Comparison of ENCODE assay signal across 16 cellular contexts in the genomic region with DNA sequence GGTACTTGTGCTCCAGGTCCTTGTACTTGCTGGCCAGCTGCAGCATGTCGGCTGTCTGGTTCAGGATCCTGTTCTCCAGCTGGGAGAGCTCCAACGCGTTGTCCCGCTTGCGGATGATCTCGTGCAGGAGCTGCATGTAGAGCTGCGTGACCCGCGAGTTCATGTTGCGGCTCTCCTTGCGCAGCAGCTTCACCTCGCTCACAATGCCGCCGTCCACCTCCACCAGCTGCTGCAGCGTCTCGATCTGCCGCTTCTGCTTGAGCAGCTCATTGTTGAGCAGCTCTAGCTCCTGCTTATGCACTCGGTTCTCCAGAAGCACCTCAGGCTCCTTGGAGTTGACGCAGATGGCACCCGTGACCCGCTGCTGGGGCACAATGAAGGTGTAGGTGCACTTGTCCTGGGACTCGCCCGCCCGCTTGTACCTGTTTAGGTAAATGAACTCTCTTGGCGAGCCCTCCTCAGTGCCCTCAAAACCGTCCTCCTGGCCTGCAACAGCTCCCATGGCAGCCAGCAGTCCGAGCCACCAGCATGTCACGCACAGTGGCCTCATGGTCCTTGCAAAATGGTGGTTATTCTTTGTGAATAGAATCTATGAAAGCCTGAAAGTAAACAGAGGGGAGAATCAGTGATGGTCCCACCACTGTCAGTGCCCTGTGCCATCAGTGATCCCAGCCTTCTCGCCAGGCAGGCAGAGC. TPM values are rescaled to one million over a fixed set of nuclear protein-coding genes. Genes with fewer than 3 reads are reported as not detected.
DNase-seq lines count a peak whose midpoint lies in the region; ATAC-seq, FAIRE-seq and TF ChIP-seq lines count a peak whose summit lies in the region.
"Had no signal": no experiment of that assay in that cellular context is flagged by ENCODE, and none has a peak within 500 bp of the region (broad histone marks: within the 10 kb centered on the region; RNA-seq: fewer than 3 reads in every experiment).

No MANE protein-coding gene starts in this region.

- H2AFZ ChIP-seq in HepG2 (ENCODE audit: low read length): no peak overlapping the region
- H2AFZ ChIP-seq: GM23248 had no signal

- H3K9me3 ChIP-seq in HepG2 (ENCODE audit: low read length): no peaks in the 10 kb centered on the region
- H3K9me3 ChIP-seq in right lobe of liver: no peaks in the 10 kb centered on the region
- no peaks in the 10 kb centered on the region for H3K9me3 ChIP-seq in muscle layer of colon (ENCODE audit: low read length)
- H3K9me3 ChIP-seq in stomach: no peaks in the 10 kb centered on the region

- TF ChIP-seq EP300 in HepG2 (IDR thresholded peaks at IDR 0.05; ENCODE audit: low read depth in 2 of 2, low read length in 2 of 2) (no peak), HepG2 (CRISPR knock-in tag; IDR thresholded peaks at IDR 0.05; ENCODE audit: borderline replicate concordance) (no peak), stomach (IDR thresholded peaks at IDR 0.05) (no peak)

- CTCF ChIA-PET in HepG2 (lab: Yijun Ruan, JAX; ENCODE audit: low intra/inter-chr PET ratio, low total read pairs): no interaction called here

- H4K20me1 ChIP-seq in HepG2 (ENCODE audit: insufficient read depth, low read length): no peaks in the 10 kb centered on the region

- H3K4me2 ChIP-seq in HepG2 (ENCODE audit: low read depth, low read length): peak overlapping the region; percentile 74

- in situ Hi-C loops in HepG2 (cut with HindIII; ENCODE audit: extremely low pct_ligation_motif_present, low pct_unique_long_range_greater_than_20kb): no loop called here

- ATAC-seq in HepG2: no peak
- ATAC-seq in right lobe of liver: no peak
- no peak for ATAC-seq in HG02798 (IDR thresholded peaks at IDR 0.05; ENCODE audit: poor library complexity, unreplicated experiment)
- no peak for ATAC-seq in HG03457 (IDR thresholded peaks at IDR 0.05; ENCODE audit: unreplicated experiment)
- no peak for ATAC-seq in HG03159 (IDR thresholded peaks at IDR 0.05; ENCODE audit: unreplicated experiment)

- H3K9ac ChIP-seq in HepG2 (ENCODE audit: insufficient read depth, low read depth, low read length): peak overlapping the region; percentile 66; the same call in 1 of the 2 replicates
- no peak overlapping the region for H3K9ac ChIP-seq in muscle layer of colon (ENCODE audit: low read length)
- H3K9ac ChIP-seq: GM23248 had no signal

- DNase-seq in HepG2 (ENCODE audit: low spot score) (no peak), right lobe of liver (no peak), stomach (no peak), NCI-H1048 (lab: John Stamatoyannopoulos, UW) (no peak)
- DNase-seq: GM23248; KBM-7; NCI-H1105; NCI-H187; NK-92 treated with Interleukin-12 subunit alpha and Interleukin-12 subunit beta, amount 100 ng/mL, for 24 hours; OCI-M1; RPMI8226 had no signal

- H3K4me3 ChIP-seq in HepG2 (replicated peaks in 1 of 3; ENCODE audit: insufficient read depth in 1 of 3, low read depth in 2 of 3, low read length in 3 of 3) (peak overlapping the region in 2 of 3 experiments; percentile 3 to 45; a peak in 2 of 6 replicates), right lobe of liver (no peak overlapping the region), muscle layer of colon (ENCODE audit: low read depth in 1 of 2, low read length in 2 of 2) (no peak overlapping the region), stomach (no peak overlapping the region)
- H3K4me3 ChIP-seq: GM23248 had no signal

- H3K27ac ChIP-seq in HepG2 (ENCODE audit: extremely low read length, insufficient read depth, low read length): peak overlapping the region; percentile 81
- no peak overlapping the region for H3K27ac ChIP-seq in right lobe of liver
- peak overlapping the region; percentile 54 for H3K27ac ChIP-seq in muscle layer of colon (ENCODE audit: low read depth, low read length)
- peak overlapping the region in 4 of 5 donors; percentile 53 to 79 (median 62) for H3K27ac ChIP-seq in stomach
- H3K27ac ChIP-seq: GM23248, HL-60 had no signal

- WGBS in HepG2 (ENCODE audit: low lambda C conversion rate): 96% methylated on average over 28 of the region's 29 CpGs
- WGBS in right lobe of liver (ENCODE audit: insufficient coverage, low coverage, low lambda C conversion rate, missing lambda C conversion rate): no CpG with 5 or more reads among the region's 29 CpGs
- 87 to 95% (median 93%) methylated on average over 26 to 29 of the region's 29 CpGs for WGBS in stomach, 5 donors

- intact Hi-C loops in HepG2 (cut with micrococcal nuclease; ENCODE audit: unreplicated experiment): no loop called here
- intact Hi-C loops in right lobe of liver (cut with DNase I): no loop called here
- intact Hi-C loops in stomach (cut with DNase I; ENCODE audit: low total_unique reads): no loop called here

- H3K79me2 ChIP-seq in HepG2 (ENCODE audit: insufficient read depth, low read length): no peaks in the 10 kb centered on the region

- TF ChIP-seq POLR2A in HepG2 (IDR thresholded peaks at IDR 0.05; ENCODE audit: insufficient read depth in 1 of 2, low read depth in 2 of 2, low read length in 2 of 2) (no peak), right lobe of liver (IDR thresholded peaks at IDR 0.05) (no peak), stomach (IDR thresholded peaks at IDR 0.05) (no peak)

- no peak for TF ChIP-seq RAD21 in HepG2 (CRISPR knock-in tag; IDR thresholded peaks at IDR 0.05)

- H3K4me1 ChIP-seq in HepG2 (ENCODE audit: insufficient read depth, low read length) (peaks cover 83% of the 10 kb centered on the region), right lobe of liver (no peaks in the 10 kb centered on the region), muscle layer of colon (ENCODE audit: insufficient read depth, low read length) (peaks cover 92% of the 10 kb centered on the region), stomach (peaks cover 27 to 87% (median 54%) of the 10 kb centered on the region in 4 donors)

- POLR2A ChIA-PET in HepG2 (lab: Yijun Ruan, JAX): interaction anchor here (1.0 kb wide), 1 partner anchor 15 kb away, joined by 3 read pairs; a partner anchor contains a TSS

- BruUV-seq in HepG2 (replicated peaks; lab: Mats Ljungman, UMichigan): no TSS peak

- TF ChIP-seq CTCF in HepG2 (CRISPR knock-in tag; IDR thresholded peaks at IDR 0.05): no peak
- no peak for TF ChIP-seq CTCF in right lobe of liver (IDR thresholded peaks at IDR 0.05)
- TF ChIP-seq CTCF in stomach (IDR thresholded peaks at IDR 0.05): no peak

- no peak for FAIRE-seq in HepG2 (lab: Jason Lieb, UNC)

- H3K36me3 ChIP-seq in HepG2 (replicated peaks in 1 of 2; ENCODE audit: control insufficient read depth in 1 of 2, insufficient read depth in 2 of 2, low read length in 2 of 2): no peaks in the 10 kb centered on the region; a peak in 1 of 5 replicates
- no peaks in the 10 kb centered on the region for H3K36me3 ChIP-seq in right lobe of liver
- H3K36me3 ChIP-seq in muscle layer of colon (ENCODE audit: insufficient read depth, low read length): peaks cover 24% of the 10 kb centered on the region
- peaks cover 0 to 20% (median 14%) of the 10 kb centered on the region in 4 donors for H3K36me3 ChIP-seq in stomach

- no peaks in the 10 kb centered on the region for H3K27me3 ChIP-seq in HepG2 (ENCODE audit: control insufficient read depth in 1 of 2, insufficient read depth in 2 of 2, low read length in 2 of 2)
- H3K27me3 ChIP-seq in right lobe of liver: no peaks in the 10 kb centered on the region
- no peaks in the 10 kb centered on the region for H3K27me3 ChIP-seq in muscle layer of colon (ENCODE audit: control insufficient read depth in 1 of 2, insufficient read depth in 2 of 2, low read length in 2 of 2)
- H3K27me3 ChIP-seq in stomach: no peaks in the 10 kb centered on the region

TF ChIP-seq in HepG2, 621 proteins besides CTCF, POLR2A, EP300 and RAD21 (continues in another document):
- TF ChIP-seq, protein P1, sequence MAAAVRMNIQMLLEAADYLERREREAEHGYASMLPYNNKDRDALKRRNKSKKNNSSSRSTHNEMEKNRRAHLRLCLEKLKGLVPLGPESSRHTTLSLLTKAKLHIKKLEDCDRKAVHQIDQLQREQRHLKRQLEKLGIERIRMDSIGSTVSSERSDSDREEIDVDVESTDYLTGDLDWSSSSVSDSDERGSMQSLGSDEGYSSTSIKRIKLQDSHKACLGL (CRISPR knock-in tag; IDR thresholded peaks at IDR 0.05): 0 out of 2 replicates have a peak, but pooled peaks have one; percentile 30

RNA-seq across cellular contexts. Expression of a gene that starts 14.1 kb away (rescaled TPM):
- total RNA-seq in HepG2 (2016; rRNA removed; fragmentation: Illumina TruSeq; extraction: Trizol) (0.35 and 0.91 TPM in 2 replicates), right lobe of liver (1 to 10 TPM; 2.1 to 6.3 (median 3.0) TPM), stomach (10 to 100 TPM in 4 of 5 donors, 1 to 10 TPM in 1; 7.8 to 26.3 (median 14.0) TPM)
- 0.09 TPM in 1 of 2 replicates, not detected in the other for total RNA-seq in HepG2 (2016; cell fraction: cytosol; rRNA removed; fragmentation: Illumina TruSeq; extraction: Trizol; ENCODE audit: low read depth)
- 0.49 and 1.4 TPM in 2 replicates for total RNA-seq in HepG2 (2016; cell fraction: insoluble cytoplasmic fraction; rRNA removed; fragmentation: Illumina TruSeq; extraction: Trizol)
- 0.55 and 0.59 TPM in 2 replicates for total RNA-seq in HepG2 (2016; cell fraction: membrane; rRNA removed; fragmentation: Illumina TruSeq; extraction: Trizol)
- total RNA-seq in HepG2 (2016; cell fraction: nucleus; rRNA removed; fragmentation: Illumina TruSeq; extraction: Trizol): 1.2 and 2.2 TPM in 2 replicates
- polyA plus RNA-seq in HepG2 (2011; rRNA removed) (21.0 and 40.2 TPM in 2 replicates), stomach (1 to 10 TPM; 5.7 to 6.1 (median 5.7) TPM)
- 14.1 and 24.9 TPM in 2 replicates for polyA plus RNA-seq in HepG2 (2011; cell fraction: cytosol; rRNA removed)
- polyA plus RNA-seq in HepG2 (2011; cell fraction: nucleus; rRNA removed): 16.8 and 26.7 TPM in 2 replicates
- polyA plus RNA-seq in HepG2 (2012): 27.5 and 38.6 TPM in 2 replicates
- polyA plus RNA-seq in HepG2 (2016; cell fraction: cytosol; fragmentation: Illumina TruSeq; extraction: Trizol; ENCODE audit: low read depth): 0.19 and 0.24 TPM in 2 replicates
- 0.60 and 0.63 TPM in 2 replicates for polyA plus RNA-seq in HepG2 (2016; cell fraction: insoluble cytoplasmic fraction; fragmentation: Illumina TruSeq; extraction: Trizol; ENCODE audit: low read depth)
- 0.50 and 0.89 TPM in 2 replicates for polyA plus RNA-seq in HepG2 (2016; cell fraction: membrane; fragmentation: Illumina TruSeq; extraction: Trizol; ENCODE audit: low read depth)
- polyA plus RNA-seq in HepG2 (2016; cell fraction: nucleus; fragmentation: Illumina TruSeq; extraction: Trizol; ENCODE audit: insufficient read depth, low read depth): 1.8 and 2.3 TPM in 2 replicates
- 0.09 and 16.6 TPM in 2 replicates for polyA minus RNA-seq in HepG2 (2011; rRNA and poly(A)+ RNA removed; ENCODE audit: low replicate concordance)
- polyA minus RNA-seq in HepG2 (2011; cell fraction: cytosol; rRNA and poly(A)+ RNA removed): 7.1 and 18.4 TPM in 2 replicates
- 7.3 and 9.9 TPM in 2 replicates for polyA minus RNA-seq in HepG2 (2011; cell fraction: nucleus; rRNA and poly(A)+ RNA removed)

Comparison
In these comparisons a context has a peak if more than half of its experiments do, and no peak if none do; other contexts are left out.
1. H3K27ac ChIP-seq: peak in HepG2 (single experiment), muscle layer of colon (single experiment) and stomach (4 of 5); none in right lobe of liver (0 of 3).
2. H3K4me3 ChIP-seq: peak in HepG2 (2 of 3); none in right lobe of liver (0 of 3), muscle layer of colon (0 of 2) and stomach (0 of 4).